In the genomic region with DNA sequence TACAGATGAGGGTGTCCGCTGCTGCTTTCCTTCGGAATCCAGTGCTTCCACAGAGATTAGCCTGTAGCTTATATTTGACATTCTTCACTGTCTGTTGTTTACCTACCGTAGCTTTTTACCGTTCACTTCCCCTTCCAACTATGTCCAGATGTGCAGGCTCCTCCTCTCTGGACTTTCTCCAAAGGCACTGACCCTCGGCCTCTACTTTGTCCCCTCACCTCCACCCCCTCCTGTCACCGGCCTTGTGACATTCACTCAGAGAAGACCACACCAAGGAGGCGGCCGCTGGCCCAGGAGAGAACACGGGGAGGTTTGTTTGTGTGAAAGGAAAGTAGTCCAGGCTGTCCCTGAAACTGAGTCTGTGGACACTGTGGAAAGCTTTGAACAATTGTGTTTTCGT, we compare ENCODE assay signal across 1 cellular context.
TF ChIP-seq lines count a peak whose summit lies in the region.

No MANE protein-coding gene starts in this region.

TF ChIP-seq in HepG2, 621 proteins besides CTCF, POLR2A, EP300 and RAD21 (continued from another document and continues in another):
- TF ChIP-seq TARDBP (CRISPR knock-in tag; IDR thresholded peaks at IDR 0.05) (peak; percentile 79; the same call in 1 of the 2 replicates), HOMEZ (CRISPR knock-in tag; IDR thresholded peaks at IDR 0.05; ENCODE audit: low read depth) (peak; percentile 92; the same call in 1 of the 2 replicates), AKAP8 (CRISPR knock-in tag; IDR thresholded peaks at IDR 0.05) (no peak), HMG20B (CRISPR knock-in tag; conservative IDR thresholded peaks at IDR 0.05) (peak; percentile 69; the same call in 1 of the 2 replicates), RNF219 (CRISPR knock-in tag; IDR thresholded peaks at IDR 0.05) (no peak), MAZ (IDR thresholded peaks at IDR 0.05; ENCODE audit: borderline replicate concordance, low read depth, low read length) (0 out of 2 replicates have a peak, but pooled peaks have one; percentile 31), MAZ (CRISPR knock-in tag; IDR thresholded peaks at IDR 0.05; ENCODE audit: low read depth) (peak; percentile 11; the same call in 1 of the 2 replicates), ETV5 (CRISPR knock-in tag; IDR thresholded peaks at IDR 0.05; ENCODE audit: borderline replicate concordance) (peak; percentile 84; the same call in 1 of the 2 replicates), NR2F2 (IDR thresholded peaks at IDR 0.05; ENCODE audit: borderline replicate concordance, low read depth) (peak; percentile 56; the same call in 1 of the 2 replicates), NCOA2 (CRISPR knock-in tag; IDR thresholded peaks at IDR 0.05) (peak; percentile 80), CREBL2 (CRISPR knock-in tag; IDR thresholded peaks at IDR 0.05; ENCODE audit: borderline replicate concordance) (no peak), HOXA5 (CRISPR knock-in tag; IDR thresholded peaks at IDR 0.05) (peak; percentile 66; the same call in 1 of the 2 replicates), ARID4A (CRISPR knock-in tag; IDR thresholded peaks at IDR 0.05; ENCODE audit: borderline replicate concordance) (peak; percentile 61; the same call in 1 of the 2 replicates), BRCA1 (CRISPR knock-in tag; IDR thresholded peaks at IDR 0.05) (0 out of 2 replicates have a peak, but pooled peaks have one; percentile 28), POGZ (CRISPR knock-in tag; IDR thresholded peaks at IDR 0.05) (peak; percentile 67)
- TF ChIP-seq, protein P1, sequence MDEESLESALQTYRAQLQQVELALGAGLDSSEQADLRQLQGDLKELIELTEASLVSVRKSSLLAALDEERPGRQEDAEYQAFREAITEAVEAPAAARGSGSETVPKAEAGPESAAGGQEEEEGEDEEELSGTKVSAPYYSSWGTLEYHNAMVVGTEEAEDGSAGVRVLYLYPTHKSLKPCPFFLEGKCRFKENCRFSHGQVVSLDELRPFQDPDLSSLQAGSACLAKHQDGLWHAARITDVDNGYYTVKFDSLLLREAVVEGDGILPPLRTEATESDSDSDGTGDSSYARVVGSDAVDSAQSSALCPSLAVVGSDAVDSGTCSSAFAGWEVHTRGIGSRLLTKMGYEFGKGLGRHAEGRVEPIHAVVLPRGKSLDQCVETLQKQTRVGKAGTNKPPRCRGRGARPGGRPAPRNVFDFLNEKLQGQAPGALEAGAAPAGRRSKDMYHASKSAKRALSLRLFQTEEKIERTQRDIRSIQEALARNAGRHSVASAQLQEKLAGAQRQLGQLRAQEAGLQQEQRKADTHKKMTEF (CRISPR knock-in tag; IDR thresholded peaks at IDR 0.05), result peak; percentile 84
- TF ChIP-seq, protein P2, sequence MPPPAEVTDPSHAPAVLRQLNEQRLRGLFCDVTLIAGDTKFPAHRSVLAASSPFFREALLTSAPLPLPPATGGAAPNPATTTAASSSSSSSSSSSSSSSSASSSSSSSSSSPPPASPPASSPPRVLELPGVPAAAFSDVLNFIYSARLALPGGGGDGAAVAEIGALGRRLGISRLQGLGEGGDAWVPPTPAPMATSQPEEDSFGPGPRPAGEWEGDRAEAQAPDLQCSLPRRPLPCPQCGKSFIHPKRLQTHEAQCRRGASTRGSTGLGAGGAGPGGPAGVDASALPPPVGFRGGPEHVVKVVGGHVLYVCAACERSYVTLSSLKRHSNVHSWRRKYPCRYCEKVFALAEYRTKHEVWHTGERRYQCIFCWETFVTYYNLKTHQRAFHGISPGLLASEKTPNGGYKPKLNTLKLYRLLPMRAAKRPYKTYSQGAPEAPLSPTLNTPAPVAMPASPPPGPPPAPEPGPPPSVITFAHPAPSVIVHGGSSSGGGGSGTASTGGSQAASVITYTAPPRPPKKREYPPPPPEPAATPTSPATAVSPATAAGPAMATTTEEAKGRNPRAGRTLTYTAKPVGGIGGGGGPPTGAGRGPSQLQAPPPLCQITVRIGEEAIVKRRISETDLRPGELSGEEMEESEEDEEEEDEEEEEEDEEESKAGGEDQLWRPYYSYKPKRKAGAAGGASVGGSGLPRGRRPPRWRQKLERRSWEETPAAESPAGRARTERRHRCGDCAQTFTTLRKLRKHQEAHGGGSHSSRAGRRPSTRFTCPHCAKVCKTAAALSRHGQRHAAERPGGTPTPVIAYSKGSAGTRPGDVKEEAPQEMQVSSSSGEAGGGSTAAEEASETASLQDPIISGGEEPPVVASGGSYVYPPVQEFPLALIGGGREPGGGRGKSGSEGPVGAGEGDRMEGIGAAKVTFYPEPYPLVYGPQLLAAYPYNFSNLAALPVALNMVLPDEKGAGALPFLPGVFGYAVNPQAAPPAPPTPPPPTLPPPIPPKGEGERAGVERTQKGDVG (CRISPR knock-in tag; IDR thresholded peaks at IDR 0.05; ENCODE audit: borderline replicate concordance), result peak; percentile 43; the same call in 1 of the 2 replicates
- TF ChIP-seq, protein P3, sequence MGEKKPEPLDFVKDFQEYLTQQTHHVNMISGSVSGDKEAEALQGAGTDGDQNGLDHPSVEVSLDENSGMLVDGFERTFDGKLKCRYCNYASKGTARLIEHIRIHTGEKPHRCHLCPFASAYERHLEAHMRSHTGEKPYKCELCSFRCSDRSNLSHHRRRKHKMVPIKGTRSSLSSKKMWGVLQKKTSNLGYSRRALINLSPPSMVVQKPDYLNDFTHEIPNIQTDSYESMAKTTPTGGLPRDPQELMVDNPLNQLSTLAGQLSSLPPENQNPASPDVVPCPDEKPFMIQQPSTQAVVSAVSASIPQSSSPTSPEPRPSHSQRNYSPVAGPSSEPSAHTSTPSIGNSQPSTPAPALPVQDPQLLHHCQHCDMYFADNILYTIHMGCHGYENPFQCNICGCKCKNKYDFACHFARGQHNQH (CRISPR knock-in tag; IDR thresholded peaks at IDR 0.05), result peak; percentile 92
- TF ChIP-seq, protein P4, sequence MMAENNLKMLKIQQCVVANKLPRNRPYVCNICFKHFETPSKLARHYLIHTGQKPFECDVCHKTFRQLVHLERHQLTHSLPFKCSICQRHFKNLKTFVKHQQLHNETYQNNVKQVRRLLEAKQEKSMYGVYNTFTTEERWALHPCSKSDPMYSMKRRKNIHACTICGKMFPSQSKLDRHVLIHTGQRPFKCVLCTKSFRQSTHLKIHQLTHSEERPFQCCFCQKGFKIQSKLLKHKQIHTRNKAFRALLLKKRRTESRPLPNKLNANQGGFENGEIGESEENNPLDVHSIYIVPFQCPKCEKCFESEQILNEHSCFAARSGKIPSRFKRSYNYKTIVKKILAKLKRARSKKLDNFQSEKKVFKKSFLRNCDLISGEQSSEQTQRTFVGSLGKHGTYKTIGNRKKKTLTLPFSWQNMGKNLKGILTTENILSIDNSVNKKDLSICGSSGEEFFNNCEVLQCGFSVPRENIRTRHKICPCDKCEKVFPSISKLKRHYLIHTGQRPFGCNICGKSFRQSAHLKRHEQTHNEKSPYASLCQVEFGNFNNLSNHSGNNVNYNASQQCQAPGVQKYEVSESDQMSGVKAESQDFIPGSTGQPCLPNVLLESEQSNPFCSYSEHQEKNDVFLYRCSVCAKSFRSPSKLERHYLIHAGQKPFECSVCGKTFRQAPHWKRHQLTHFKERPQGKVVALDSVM (CRISPR knock-in tag; IDR thresholded peaks at IDR 0.05), result peak; percentile 54
- TF ChIP-seq, protein P5, sequence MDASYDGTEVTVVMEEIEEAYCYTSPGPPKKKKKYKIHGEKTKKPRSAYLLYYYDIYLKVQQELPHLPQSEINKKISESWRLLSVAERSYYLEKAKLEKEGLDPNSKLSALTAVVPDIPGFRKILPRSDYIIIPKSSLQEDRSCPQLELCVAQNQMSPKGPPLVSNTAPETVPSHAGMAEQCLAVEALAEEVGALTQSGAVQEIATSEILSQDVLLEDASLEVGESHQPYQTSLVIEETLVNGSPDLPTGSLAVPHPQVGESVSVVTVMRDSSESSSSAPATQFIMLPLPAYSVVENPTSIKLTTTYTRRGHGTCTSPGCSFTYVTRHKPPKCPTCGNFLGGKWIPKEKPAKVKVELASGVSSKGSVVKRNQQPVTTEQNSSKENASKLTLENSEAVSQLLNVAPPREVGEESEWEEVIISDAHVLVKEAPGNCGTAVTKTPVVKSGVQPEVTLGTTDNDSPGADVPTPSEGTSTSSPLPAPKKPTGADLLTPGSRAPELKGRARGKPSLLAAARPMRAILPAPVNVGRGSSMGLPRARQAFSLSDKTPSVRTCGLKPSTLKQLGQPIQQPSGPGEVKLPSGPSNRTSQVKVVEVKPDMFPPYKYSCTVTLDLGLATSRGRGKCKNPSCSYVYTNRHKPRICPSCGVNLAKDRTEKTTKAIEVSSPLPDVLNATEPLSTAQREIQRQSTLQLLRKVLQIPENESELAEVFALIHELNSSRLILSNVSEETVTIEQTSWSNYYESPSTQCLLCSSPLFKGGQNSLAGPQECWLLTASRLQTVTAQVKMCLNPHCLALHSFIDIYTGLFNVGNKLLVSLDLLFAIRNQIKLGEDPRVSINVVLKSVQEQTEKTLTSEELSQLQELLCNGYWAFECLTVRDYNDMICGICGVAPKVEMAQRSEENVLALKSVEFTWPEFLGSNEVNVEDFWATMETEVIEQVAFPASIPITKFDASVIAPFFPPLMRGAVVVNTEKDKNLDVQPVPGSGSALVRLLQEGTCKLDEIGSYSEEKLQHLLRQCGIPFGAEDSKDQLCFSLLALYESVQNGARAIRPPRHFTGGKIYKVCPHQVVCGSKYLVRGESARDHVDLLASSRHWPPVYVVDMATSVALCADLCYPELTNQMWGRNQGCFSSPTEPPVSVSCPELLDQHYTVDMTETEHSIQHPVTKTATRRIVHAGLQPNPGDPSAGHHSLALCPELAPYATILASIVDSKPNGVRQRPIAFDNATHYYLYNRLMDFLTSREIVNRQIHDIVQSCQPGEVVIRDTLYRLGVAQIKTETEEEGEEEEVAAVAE (CRISPR knock-in tag; IDR thresholded peaks at IDR 0.05; ENCODE audit: borderline replicate concordance), result peak; percentile 35; the same call in 1 of the 2 replicates
